ENCODE assay signal across 8 cellular contexts in the genomic region with DNA sequence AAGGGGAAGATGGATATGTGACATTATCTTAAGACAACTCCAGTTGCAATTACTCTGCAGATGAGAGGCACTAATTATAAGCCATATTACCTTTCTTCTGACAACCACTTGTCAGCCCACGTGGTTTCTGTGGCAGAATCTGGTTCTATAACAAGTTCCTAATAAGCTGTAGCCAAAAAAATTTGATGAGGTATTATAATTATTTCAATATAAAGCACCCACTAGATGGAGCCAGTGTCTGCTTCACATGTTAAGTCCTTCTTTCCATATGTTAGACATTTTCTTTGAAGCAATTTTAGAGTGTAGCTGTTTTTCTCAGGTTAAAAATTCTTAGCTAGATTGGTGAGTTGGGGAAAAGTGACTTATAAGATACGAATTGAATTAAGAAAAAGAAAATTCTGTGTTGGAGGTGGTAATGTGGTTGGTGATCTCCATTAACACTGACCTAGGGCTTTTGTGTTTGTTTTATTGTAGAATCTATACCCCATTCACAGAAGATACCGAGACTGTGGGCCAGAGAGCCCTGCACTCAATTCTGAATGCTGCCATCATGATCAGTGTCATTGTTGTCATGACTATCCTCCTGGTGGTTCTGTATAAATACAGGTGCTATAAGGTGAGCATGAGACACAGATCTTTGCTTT. TPM values are rescaled to one million over a fixed set of nuclear protein-coding genes. Genes with fewer than 3 reads are reported as not detected.
A peak's percentile ranks its signal among the peaks of the same experiment; 100 is the strongest.
DNase-seq lines count a peak whose midpoint lies in the region; ATAC-seq and TF ChIP-seq lines count a peak whose summit lies in the region.

No MANE protein-coding gene starts in this region.

- no peaks in the 10 kb centered on the region; the same call in 1 of the 2 replicates for H4K20me1 ChIP-seq in OCI-LY3 (ENCODE audit: insufficient read depth, low read length)

- CTCF ChIA-PET in BJ (lab: Yijun Ruan, JAX) = interaction anchor here (0.6 to 2.4 kb wide), 16 partner anchors 9 to 365 kb away, joined by 3 to 29 read pairs (median 4); partner anchors contain the start of gene NUMB

- H3K4me1 ChIP-seq in OCI-LY3 (ENCODE audit: low read length) = no peaks in the 10 kb centered on the region

- H3K79me2 ChIP-seq in OCI-LY3 (ENCODE audit: low read length) = no peaks in the 10 kb centered on the region

- H2AFZ ChIP-seq in OCI-LY3 (ENCODE audit: low read depth, low read length) = no peak overlapping the region

- no peak overlapping the region for H3K4me2 ChIP-seq in OCI-LY3 (ENCODE audit: low read length)

- peaks cover 17% of the 10 kb centered on the region for H3K36me3 ChIP-seq in BJ (ENCODE audit: control insufficient read depth, insufficient read depth, low read length)
- peaks cover 32% of the 10 kb centered on the region for H3K36me3 ChIP-seq in OCI-LY3 (replicated peaks; ENCODE audit: low read depth, low read length)

- H3K27me3 ChIP-seq in BJ (ENCODE audit: control insufficient read depth, insufficient read depth, low read length) = no peaks in the 10 kb centered on the region
- no peaks in the 10 kb centered on the region for H3K27me3 ChIP-seq in OCI-LY3 (ENCODE audit: low read depth, low read length)

- no peaks in the 10 kb centered on the region for H3K9me3 Mint-ChIP-seq in progenitor cell of endocrine pancreas (ENCODE audit: low read depth)
- H3K9me3 Mint-ChIP-seq in stimulated activated effector memory CD8-positive, alpha-beta T cell treated with anti-CD3 and anti-CD28 coated beads, Interleukin-12 subunit alpha, Interleukin-12 subunit beta, amount 100 ng/mL, for 72 hours = no peaks in the 10 kb centered on the region

- no peak overlapping the region for H3K27ac ChIP-seq in OCI-LY3 (ENCODE audit: low read length)

- peaks cover 2% of the 10 kb centered on the region for H3K4me1 Mint-ChIP-seq in progenitor cell of endocrine pancreas (ENCODE audit: low read depth)
- H3K4me1 Mint-ChIP-seq in stimulated activated effector memory CD8-positive, alpha-beta T cell treated with anti-CD3 and anti-CD28 coated beads, Interleukin-12 subunit alpha, Interleukin-12 subunit beta, amount 100 ng/mL, for 72 hours = no peaks in the 10 kb centered on the region

- no peak for ATAC-seq in stimulated activated effector memory CD8-positive, alpha-beta T cell treated with anti-CD3 and anti-CD28 coated beads, Interleukin-12 subunit alpha, Interleukin-12 subunit beta, amount 100 ng/mL, for 72 hours
- ATAC-seq in HG03457 (IDR thresholded peaks at IDR 0.05; ENCODE audit: unreplicated experiment) = no peak
- ATAC-seq in HG02970 (IDR thresholded peaks at IDR 0.05; ENCODE audit: low FRiP score, unreplicated experiment) = no peak

- peaks cover 29% of the 10 kb centered on the region for H3K36me3 Mint-ChIP-seq in progenitor cell of endocrine pancreas (ENCODE audit: insufficient read depth)
- H3K36me3 Mint-ChIP-seq in stimulated activated effector memory CD8-positive, alpha-beta T cell treated with anti-CD3 and anti-CD28 coated beads, Interleukin-12 subunit alpha, Interleukin-12 subunit beta, amount 100 ng/mL, for 72 hours = peaks cover 97% of the 10 kb centered on the region

- no peak overlapping the region for H3K27ac Mint-ChIP-seq in progenitor cell of endocrine pancreas
- no peak overlapping the region for H3K27ac Mint-ChIP-seq in stimulated activated effector memory CD8-positive, alpha-beta T cell treated with anti-CD3 and anti-CD28 coated beads, Interleukin-12 subunit alpha, Interleukin-12 subunit beta, amount 100 ng/mL, for 72 hours

- H3K4me3 ChIP-seq in BJ (ENCODE audit: low read depth, low read length) (no peak overlapping the region), GM12875 (ENCODE audit: low read depth, low read length) (no peak overlapping the region), OCI-LY3 (ENCODE audit: low read length) (no peak overlapping the region), epithelial cell of esophagus (ENCODE audit: low read length) (no peak overlapping the region)

- H3K9me3 ChIP-seq in OCI-LY3 (ENCODE audit: insufficient read depth, low read length) = no peaks in the 10 kb centered on the region

- no peak overlapping the region for H3K4me3 Mint-ChIP-seq in progenitor cell of endocrine pancreas (ENCODE audit: low read depth)
- no peak overlapping the region for H3K4me3 Mint-ChIP-seq in stimulated activated effector memory CD8-positive, alpha-beta T cell treated with anti-CD3 and anti-CD28 coated beads, Interleukin-12 subunit alpha, Interleukin-12 subunit beta, amount 100 ng/mL, for 72 hours

- no peaks in the 10 kb centered on the region for H3K27me3 Mint-ChIP-seq in progenitor cell of endocrine pancreas

- POLR2A ChIA-PET in BJ (lab: Charles Lee) = no interaction called here

- DNase-seq in BJ (ENCODE audit: low read depth) (no peak), epithelial cell of esophagus (ENCODE audit: low read depth) (peak; percentile 55), progenitor cell of endocrine pancreas (ENCODE audit: low spot score, unreplicated experiment) (no peak)
- no peak for DNase-seq in stimulated activated effector memory CD8-positive, alpha-beta T cell treated with anti-CD3 and anti-CD28 coated beads, Interleukin-12 subunit alpha, Interleukin-12 subunit beta, amount 100 ng/mL, for 72 hours (ENCODE audit: low spot score in 2 of 2)

- no peak overlapping the region for H3K9ac ChIP-seq in OCI-LY3 (ENCODE audit: low read length)

- TF ChIP-seq CTCF in BJ (IDR thresholded peaks at IDR 0.05; ENCODE audit: insufficient read depth, low read depth, low read length) (peak; percentile 55), GM12875 (IDR thresholded peaks at IDR 0.05; ENCODE audit: borderline replicate concordance, insufficient read depth, low read depth, low read length) (peak; percentile 27; the same call in 1 of the 2 replicates), OCI-LY3 (IDR thresholded peaks at IDR 0.05; ENCODE audit: low read depth, low read length) (peak; percentile 63), epithelial cell of esophagus (IDR thresholded peaks at IDR 0.05; ENCODE audit: insufficient read depth, low read depth, low read length, missing control alignments) (peak; percentile 55), progenitor cell of endocrine pancreas (IDR thresholded peaks at IDR 0.05; ENCODE audit: unreplicated experiment) (peak; percentile 52)

RNA-seq across cellular contexts. Expression of gene PSEN1, which starts 36.9 kb away (rescaled TPM):
- polyA plus RNA-seq in BJ (2011; rRNA removed) = 15.8 and 23.0 TPM in 2 replicates
- 39.7 and 42.3 TPM in 2 replicates for polyA minus RNA-seq in BJ (2011; rRNA and poly(A)+ RNA removed)
- total RNA-seq in progenitor cell of endocrine pancreas = 61.7 and 62.8 TPM in 2 replicates
